In the genomic region with DNA sequence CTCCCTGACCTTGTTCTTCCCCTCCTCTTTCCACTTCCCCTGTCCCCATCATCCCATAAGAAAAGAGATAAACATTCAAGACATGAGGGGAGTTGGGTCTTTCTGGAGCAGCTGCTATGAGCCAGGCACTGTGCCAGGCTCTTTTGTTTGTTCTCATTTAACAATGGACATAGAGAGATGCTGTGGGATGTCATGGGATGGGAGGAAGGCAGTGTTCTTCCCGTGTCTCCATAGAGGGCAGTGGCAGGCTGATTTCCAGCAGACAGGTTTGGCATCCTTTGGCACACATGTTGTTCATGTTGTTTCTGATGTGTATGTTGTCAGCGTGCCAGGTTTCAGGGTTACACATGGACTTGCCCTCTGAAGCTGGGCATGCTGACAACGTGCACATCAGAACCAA, we compare ENCODE assay signal across 18 cellular contexts. TPM values are rescaled to one million over a fixed set of nuclear protein-coding genes. Genes with fewer than 3 reads are reported as not detected.
DNase-seq lines count a peak whose midpoint lies in the region; FAIRE-seq and TF ChIP-seq lines count a peak whose summit lies in the region.
"Had no signal": no experiment of that assay in that cellular context is flagged by ENCODE, and none has a peak within 500 bp of the region (broad histone marks: within the 10 kb centered on the region; RNA-seq: fewer than 3 reads in every experiment).

No MANE protein-coding gene starts in this region.

- no peaks in the 10 kb centered on the region for H3K9me3 ChIP-seq in WERI-Rb-1 (ENCODE audit: severe bottlenecking)
- H3K9me3 ChIP-seq: uterus had no signal

- DNase-seq in D721Med (ENCODE audit: insufficient read length, low spot score) (no peak), NCI-H1694 (lab: John Stamatoyannopoulos, UW) (peak; percentile 42), WERI-Rb-1 (no peak), nucleus accumbens (lab: John Stamatoyannopoulos, UW) (peak in 38 of 56 donors; percentile 22 to 77 (median 40)), SK-N-DZ (ENCODE audit: low spot score) (no peak)
- no peak for DNase-seq in activated naive CD4-positive, alpha-beta T cell treated with Interleukin-2 at 50 U/mL for 16 hours
- DNase-seq in stimulated activated CD4-positive, alpha-beta T cell treated with anti-CD3 and anti-CD28 coated beads, Interleukin-4, amount 100 ng/mL, for 4 hours, result no peak
- DNase-seq: activated CD4-positive, alpha-beta T cell treated with anti-CD3 and anti-CD28 coated beads, Interleukin-2, amount 50 U/mL, for 1 hour; activated gamma-delta T cell; AML-193; amniotic stem cell; effector memory CD8-positive, alpha-beta T cell; heart right ventricle; naive thymus-derived CD4-positive, alpha-beta T cell; NCI-H1436; stimulated activated CD4-positive, alpha-beta T cell treated with anti-CD3 and anti-CD28 coated beads, Interleukin-4, amount 100 ng/mL, for 1 hour; uterus had no signal

- no peak overlapping the region for H3K27ac ChIP-seq in WERI-Rb-1
- H3K27ac ChIP-seq: heart right ventricle, uterus had no signal

- TF ChIP-seq CTCF in D721Med (IDR thresholded peaks at IDR 0.05; ENCODE audit: insufficient read depth, missing control alignments) (peak; percentile 11), WERI-Rb-1 (IDR thresholded peaks at IDR 0.05; ENCODE audit: low read depth, low read length) (peak; percentile 10; the same call in 1 of the 2 replicates)

- no peaks in the 10 kb centered on the region for H3K27me3 ChIP-seq in WERI-Rb-1 (ENCODE audit: insufficient read depth, low read depth, severe bottlenecking)
- H3K27me3 ChIP-seq: heart right ventricle, uterus had no signal

- no peak overlapping the region for H3K4me3 ChIP-seq in WERI-Rb-1 (ENCODE audit: low read depth, low read length)
- H3K4me3 ChIP-seq: heart right ventricle, uterus had no signal

- no peaks in the 10 kb centered on the region for H3K36me3 ChIP-seq in WERI-Rb-1
- H3K36me3 ChIP-seq: heart right ventricle, uterus had no signal

- FAIRE-seq in D721Med (lab: Jason Lieb, UNC), result no peak
- FAIRE-seq: keratinocyte had no signal

RNA-seq across cellular contexts. Expression of a gene that starts 44.0 kb away (rescaled TPM):
- 6.1 and 7.1 TPM in 2 replicates for polyA plus RNA-seq in SK-N-DZ (2014; cell fraction: cytosol; rRNA removed)
- polyA plus RNA-seq in SK-N-DZ (2014; cell fraction: nucleus; rRNA removed), result 3.6 and 3.9 TPM in 2 replicates

Comparison
In these comparisons a context has a peak if more than half of its experiments do, and no peak if none do; other contexts are left out.
1. DNase-seq: peak in NCI-H1694 (single experiment) and nucleus accumbens (38 of 56); none in D721Med (single experiment), WERI-Rb-1 (single experiment), activated naive CD4-positive, alpha-beta T cell treated with Interleukin-2 at 50 U/mL for 16 hours (single experiment), SK-N-DZ (single experiment) and stimulated activated CD4-positive, alpha-beta T cell treated with anti-CD3 and anti-CD28 coated beads, Interleukin-4, amount 100 ng/mL, for 4 hours (0 of 2).